8 cellular contexts compared by ENCODE assay signal in the genomic region with DNA sequence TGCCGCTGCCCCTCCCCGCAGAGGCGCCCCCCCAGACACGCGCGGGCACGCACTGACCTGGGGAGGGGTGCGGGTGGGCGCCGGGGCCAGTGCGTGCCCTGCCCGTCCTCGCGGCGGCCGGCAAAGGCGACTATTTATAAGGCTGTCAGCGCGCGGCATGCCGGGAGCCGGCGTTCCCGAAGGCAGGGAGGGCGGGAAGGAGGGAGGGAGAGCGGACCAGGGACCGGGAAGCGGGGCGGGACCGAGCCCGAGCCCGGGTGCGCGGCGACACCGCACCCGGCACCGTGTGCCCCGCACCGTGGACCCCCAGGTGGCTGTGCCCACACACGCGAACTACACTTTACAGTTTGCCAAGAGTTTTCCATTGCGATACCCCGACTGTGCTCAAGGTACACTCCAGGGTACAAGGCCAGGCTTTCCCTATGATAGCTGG. TPM values are rescaled to one million over a fixed set of nuclear protein-coding genes. Genes with fewer than 3 reads are reported as not detected.
A peak's percentile ranks its signal among the peaks of the same experiment; 100 is the strongest.
DNase-seq lines count a peak whose midpoint lies in the region; ATAC-seq and TF ChIP-seq lines count a peak whose summit lies in the region.

A gene with protein sequence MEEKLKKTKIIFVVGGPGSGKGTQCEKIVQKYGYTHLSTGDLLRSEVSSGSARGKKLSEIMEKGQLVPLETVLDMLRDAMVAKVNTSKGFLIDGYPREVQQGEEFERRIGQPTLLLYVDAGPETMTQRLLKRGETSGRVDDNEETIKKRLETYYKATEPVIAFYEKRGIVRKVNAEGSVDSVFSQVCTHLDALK (minus strand): TSS at position 110 of the 433 bp plus-strand sequence. CDS start 3,058 bp downstream, outside the sequence.

- peak within 1 kb of the TSS in 3 of 6 donors; percentile 30 to 62 (median 61) for H3K27ac Mint-ChIP-seq in immature natural killer cell

- TF ChIP-seq CTCF in brain microvascular endothelial cell (IDR thresholded peaks at IDR 0.05; ENCODE audit: low read depth, low read length, missing control alignments): no peak

- H3K4me3 Mint-ChIP-seq in immature natural killer cell: peak within 1 kb of the TSS in 2 of 5 donors; percentile 15 to 46

- H3K27me3 ChIP-seq in brain microvascular endothelial cell (replicated peaks): no peaks in the 10 kb centered on the region

- peak within 1 kb of the TSS; percentile 62 for H3K4me3 ChIP-seq in brain microvascular endothelial cell (ENCODE audit: low read depth, low read length)
- peak within 1 kb of the TSS; percentile 38 for H3K4me3 ChIP-seq in iPS-11a (ENCODE audit: low read depth, low read length)

- ATAC-seq in HG02970 (IDR thresholded peaks at IDR 0.05; ENCODE audit: low FRiP score, unreplicated experiment): no peak

- H3K27ac ChIP-seq in brain microvascular endothelial cell: no peak within 1 kb of the TSS

- H3K27me3 Mint-ChIP-seq in immature natural killer cell (ENCODE audit: low read depth in 3 of 3): peaks cover 0 to 5% (median 2%) of the 10 kb centered on the region in 3 donors

- peaks cover 11 to 13% of the 10 kb centered on the region in 2 donors for H3K4me1 Mint-ChIP-seq in immature natural killer cell

- H3K9me3 Mint-ChIP-seq in immature natural killer cell: no peaks in the 10 kb centered on the region

- H3K36me3 Mint-ChIP-seq in immature natural killer cell: peaks cover 0 to 6% (median 3%) of the 10 kb centered on the region in 3 donors

- H3K36me3 ChIP-seq in brain microvascular endothelial cell (replicated peaks): no peaks in the 10 kb centered on the region

- DNase-seq in NCI-H2081 (lab: John Stamatoyannopoulos, UW) (peak; percentile 71 to 73), NCI-H2081 treated with DMSO at 0.1 percent for 48 hours (lab: John Stamatoyannopoulos, UW) (no peak), NCI-H460 (ENCODE audit: extremely low read depth, low read depth) (peak; percentile 56), brain microvascular endothelial cell (peak; percentile 29), pulmonary artery endothelial cell (ENCODE audit: low read depth, low spot score) (no peak), immature natural killer cell (no peak)

- in situ Hi-C loops in brain microvascular endothelial cell (cut with HindIII; ENCODE audit: low pct_ligation_motif_present, low sequenced_read_pairs): no loop called here

RNA-seq across cellular contexts. Expression of the gene that starts here (rescaled TPM):
- total RNA-seq in NCI-H460 (2014; rRNA removed; shearing (Covaris generic)): 36.9 and 41.9 TPM in 2 replicates
- polyA plus RNA-seq in NCI-H460 (2014; cell fraction: nucleus; rRNA removed): 25.9 and 42.4 TPM in 2 replicates
- 50.2 and 56.2 TPM in 2 replicates for total RNA-seq in pulmonary artery endothelial cell
- polyA plus RNA-seq in immature natural killer cell: 1 to 10 TPM in 1 of 3 donors, under 1 TPM in 1, not detected in 1; 0.12 to 1.0 TPM

Comparison
In these comparisons a context has a peak if more than half of its experiments do, and no peak if none do; other contexts are left out.
1. DNase-seq: peak in NCI-H2081 (2 of 2), NCI-H460 (single experiment) and brain microvascular endothelial cell (single experiment); none in NCI-H2081 treated with DMSO at 0.1 percent for 48 hours (single experiment), pulmonary artery endothelial cell (single experiment) and immature natural killer cell (0 of 3).